In genomic region chr6:73520688-73521350, GRCh38 we compare ENCODE assay signal across 8 cellular contexts. TPM values are rescaled to one million over a fixed set of nuclear protein-coding genes. Genes with fewer than 3 reads are reported as not detected.
DNase-seq lines count a peak whose midpoint lies in the region; ATAC-seq and TF ChIP-seq lines count a peak whose summit lies in the region.

Gene EEF1A1, minus strand, starts transcription at chr6:73521032. Its CDS starts 1,006 bp downstream, at chr6:73520026.

- H3K27ac ChIP-seq in BLaER1 (peak within 1 kb of the TSS; percentile 100), left lung (peak within 1 kb of the TSS; percentile 100)

- H3K27me3 ChIP-seq in BLaER1 (no peaks in the 10 kb centered on the region), left lung (no peaks in the 10 kb centered on the region)

- peak within 1 kb of the TSS; percentile 100 for H3K9ac ChIP-seq in BLaER1

- peaks cover 58% of the 10 kb centered on the region for H3K36me3 Mint-ChIP-seq in dendritic cell treated with granulocyte-macrophage colony-stimulating factor and Interleukin-4, amounts not matched to agents 40 ng/mL and 50 ng/mL, for 4 days (ENCODE audit: low read depth)

- no peaks in the 10 kb centered on the region for H3K27me3 Mint-ChIP-seq in dendritic cell treated with granulocyte-macrophage colony-stimulating factor and Interleukin-4, amounts not matched to agents 40 ng/mL and 50 ng/mL, for 4 days

- H3K4me3 ChIP-seq in BLaER1: peak within 1 kb of the TSS; percentile 99
- peak within 1 kb of the TSS; percentile 78 to 96 for H3K4me3 ChIP-seq in left lung

- H3K27ac Mint-ChIP-seq in dendritic cell treated with granulocyte-macrophage colony-stimulating factor and Interleukin-4, amounts not matched to agents 40 ng/mL and 50 ng/mL, for 4 days: peak within 1 kb of the TSS; percentile 100

- H3K9me3 Mint-ChIP-seq in dendritic cell treated with granulocyte-macrophage colony-stimulating factor and Interleukin-4, amounts not matched to agents 40 ng/mL and 50 ng/mL, for 4 days: no peaks in the 10 kb centered on the region

- DNase-seq in NCI-H748 (lab: John Stamatoyannopoulos, UW; ENCODE audit: unreplicated experiment) (peak; percentile 99), left lung (peak; percentile 99 to 100)
- DNase-seq in activated CD4-positive, alpha-beta T cell treated with anti-CD3 and anti-CD28 coated beads, Interleukin-2, amount 50 U/mL, for 24 hours (ENCODE audit: low read depth in 1 of 2, low spot score in 1 of 2): peak; percentile 99 to 100
- peak; percentile 99 for DNase-seq in stimulated activated CD4-positive, alpha-beta T cell treated with anti-CD3 and anti-CD28 coated beads, Interleukin-2, amount 100 ng/mL, for 48 hours

- H3K4me1 ChIP-seq in BLaER1 (peaks cover 49% of the 10 kb centered on the region), left lung (peaks cover 19 to 48% of the 10 kb centered on the region in 2 donors)

- H3K36me3 ChIP-seq in BLaER1: peaks cover 47% of the 10 kb centered on the region
- peaks cover 0 to 40% of the 10 kb centered on the region in 2 donors for H3K36me3 ChIP-seq in left lung

- H3K9me3 ChIP-seq in BLaER1 (no peaks in the 10 kb centered on the region), left lung (no peaks in the 10 kb centered on the region)

- peaks cover 37% of the 10 kb centered on the region for H3K4me1 Mint-ChIP-seq in dendritic cell treated with granulocyte-macrophage colony-stimulating factor and Interleukin-4, amounts not matched to agents 40 ng/mL and 50 ng/mL, for 4 days (ENCODE audit: low read depth)

- peaks cover 51% of the 10 kb centered on the region for H4K20me1 ChIP-seq in BLaER1

- peak within 1 kb of the TSS; percentile 92 for H3K4me2 ChIP-seq in BLaER1

- H3K4me3 Mint-ChIP-seq in dendritic cell treated with granulocyte-macrophage colony-stimulating factor and Interleukin-4, amounts not matched to agents 40 ng/mL and 50 ng/mL, for 4 days: peak within 1 kb of the TSS; percentile 99

- peak in 1 of 2 donors; percentile 9 for TF ChIP-seq CTCF in left lung (IDR thresholded peaks at IDR 0.05)

- ATAC-seq in GM19328 (IDR thresholded peaks at IDR 0.05; ENCODE audit: unreplicated experiment) (peak; percentile 53), HG03520 (IDR thresholded peaks at IDR 0.05; ENCODE audit: unreplicated experiment) (peak; percentile 55), left lung (peak; percentile 88)

- intact Hi-C loops in dendritic cell treated with granulocyte-macrophage colony-stimulating factor and Interleukin-4, amounts not matched to agents 40 ng/mL and 50 ng/mL, for 4 days (cut with micrococcal nuclease): loop anchor here (1.0 to 5.0 kb wide), 2 partner anchors 64 to 76 kb away; no protein-coding TSS in a partner anchor
- intact Hi-C loops in left lung (cut with DNase I): loop anchor here in 1 of 2 donors (10.0 kb wide), 1 partner anchor 64 kb away; no protein-coding TSS in a partner anchor

RNA-seq across cellular contexts. Expression of gene EEF1A1, which starts in this region (rescaled TPM):
- 1,000 to 10,000 TPM; 7,825 to 9,246 TPM for total RNA-seq in left lung

Comparison
In these comparisons a context has a peak if more than half of its experiments do, and no peak if none do; other contexts are left out.
1. Peak in every context shown above with its lines: DNase-seq, ATAC-seq, H3K4me3 ChIP-seq and H3K27ac ChIP-seq.